In genomic region chr15:39429898-39430357, GRCh38 we compare ENCODE assay signal across 8 cellular contexts.
DNase-seq lines count a peak whose midpoint lies in the region; ATAC-seq, FAIRE-seq and TF ChIP-seq lines count a peak whose summit lies in the region.

No MANE protein-coding gene starts in this region.

- peak overlapping the region; percentile 79 for H3K27ac Mint-ChIP-seq in astrocyte (ENCODE audit: unreplicated experiment)
- H3K27ac Mint-ChIP-seq in Caco-2 (ENCODE audit: unreplicated experiment): no peak overlapping the region
- peak overlapping the region in 1 of 10 donors; percentile 38 for H3K27ac Mint-ChIP-seq in naive thymus-derived CD8-positive, alpha-beta T cell

- CTCF ChIA-PET in Caco-2 (lab: Charles Lee): no interaction called here

- peak overlapping the region; percentile 7 for H3K9ac ChIP-seq in astrocyte (ENCODE audit: low read length)

- H3K4me1 ChIP-seq in astrocyte (ENCODE audit: insufficient read depth, low read length) (peaks cover 31% of the 10 kb centered on the region), osteoblast (ENCODE audit: insufficient read depth, low read length) (peaks cover 48% of the 10 kb centered on the region), Caco-2 (peaks cover 8% of the 10 kb centered on the region)

- no TSS peak for BruUV-seq in Caco-2 (replicated peaks; lab: Mats Ljungman, UMichigan)

- ATAC-seq in GM18517 (IDR thresholded peaks at IDR 0.05; ENCODE audit: unreplicated experiment) (peak; percentile 50), HG02885 (IDR thresholded peaks at IDR 0.05; ENCODE audit: poor library complexity, unreplicated experiment) (peak; percentile 57), HG03469 (IDR thresholded peaks at IDR 0.05; ENCODE audit: unreplicated experiment) (no peak)
- no peak for ATAC-seq in naive thymus-derived CD8-positive, alpha-beta T cell

- H3K4me3 Mint-ChIP-seq in astrocyte (ENCODE audit: unreplicated experiment): no peak overlapping the region
- no peak overlapping the region for H3K4me3 Mint-ChIP-seq in Caco-2 (ENCODE audit: unreplicated experiment)
- H3K4me3 Mint-ChIP-seq in naive thymus-derived CD8-positive, alpha-beta T cell: no peak overlapping the region

- intact Hi-C loops in Caco-2 (cut with micrococcal nuclease; ENCODE audit: unreplicated experiment): loop anchor here (10.0 kb wide), 1 partner anchor 75 kb away; no protein-coding TSS in a partner anchor

- TF ChIP-seq CTCF in astrocyte (IDR thresholded peaks at IDR 0.05; ENCODE audit: insufficient read depth, low read depth, low read length) (no peak), osteoblast (IDR thresholded peaks at IDR 0.05; ENCODE audit: extremely low read depth, low read depth, low read length) (no peak), Caco-2 (IDR thresholded peaks at IDR 0.05; ENCODE audit: insufficient read depth in 1 of 2, low read depth in 1 of 2, low read length in 1 of 2, severe bottlenecking in 1 of 2, unreplicated experiment in 1 of 2) (no peak)

- H3K36me3 ChIP-seq in astrocyte (ENCODE audit: insufficient read depth, low read length) (no peaks in the 10 kb centered on the region), osteoblast (ENCODE audit: insufficient read depth, low read length) (no peaks in the 10 kb centered on the region), Caco-2 (ENCODE audit: control insufficient read depth, insufficient read depth, low read length) (no peaks in the 10 kb centered on the region)

- no peaks in the 10 kb centered on the region for H3K9me3 Mint-ChIP-seq in astrocyte (ENCODE audit: unreplicated experiment)
- peaks cover 10% of the 10 kb centered on the region for H3K9me3 Mint-ChIP-seq in Caco-2 (ENCODE audit: unreplicated experiment)
- peaks cover 0 to 4% (median 0%) of the 10 kb centered on the region in 9 donors for H3K9me3 Mint-ChIP-seq in naive thymus-derived CD8-positive, alpha-beta T cell

- H3K4me2 ChIP-seq in astrocyte (ENCODE audit: low read length) (peak overlapping the region; percentile 51), osteoblast (ENCODE audit: insufficient read depth, low read length) (peak overlapping the region; percentile 16)

- H3K27me3 Mint-ChIP-seq in astrocyte (ENCODE audit: low read depth, unreplicated experiment): no peaks in the 10 kb centered on the region
- no peaks in the 10 kb centered on the region for H3K27me3 Mint-ChIP-seq in Caco-2 (ENCODE audit: insufficient read depth, unreplicated experiment)
- peaks cover 9 to 33% (median 16%) of the 10 kb centered on the region in 5 donors for H3K27me3 Mint-ChIP-seq in naive thymus-derived CD8-positive, alpha-beta T cell

- H3K4me1 Mint-ChIP-seq in astrocyte (ENCODE audit: low read depth, unreplicated experiment) (peaks cover 40% of the 10 kb centered on the region), Caco-2 (ENCODE audit: low read depth, unreplicated experiment) (peaks cover 10% of the 10 kb centered on the region)
- peaks cover 12 to 40% (median 34%) of the 10 kb centered on the region in 4 donors for H3K4me1 Mint-ChIP-seq in naive thymus-derived CD8-positive, alpha-beta T cell

- peak; percentile 89 for FAIRE-seq in astrocyte (lab: Jason Lieb, UNC)

- H2AFZ ChIP-seq in astrocyte (ENCODE audit: low read depth, low read length): no peak overlapping the region
- no peak overlapping the region for H2AFZ ChIP-seq in osteoblast (ENCODE audit: low read length)

- no peaks in the 10 kb centered on the region for H3K9me3 ChIP-seq in astrocyte (ENCODE audit: insufficient read depth, low read depth, low read length)
- no peaks in the 10 kb centered on the region for H3K9me3 ChIP-seq in osteoblast (ENCODE audit: low read depth, low read length)
- H3K9me3 ChIP-seq in Caco-2: no peaks in the 10 kb centered on the region

- DNase-seq in astrocyte (ENCODE audit: low read depth) (peak; percentile 98), osteoblast (ENCODE audit: insufficient read length, low spot score, missing footprints) (peak; percentile 70), cortex of kidney (lab: John Stamatoyannopoulos, UW) (no peak), Caco-2 (no peak)
- no peak for DNase-seq in naive thymus-derived CD8-positive, alpha-beta T cell

- no peaks in the 10 kb centered on the region for H3K36me3 Mint-ChIP-seq in astrocyte (ENCODE audit: low read depth, unreplicated experiment)
- no peaks in the 10 kb centered on the region for H3K36me3 Mint-ChIP-seq in Caco-2 (ENCODE audit: insufficient read depth, unreplicated experiment)
- H3K36me3 Mint-ChIP-seq in naive thymus-derived CD8-positive, alpha-beta T cell: no peaks in the 10 kb centered on the region

- H3K79me2 ChIP-seq in astrocyte (ENCODE audit: insufficient read depth, low read length) (no peaks in the 10 kb centered on the region), osteoblast (ENCODE audit: insufficient read depth, low read length) (no peaks in the 10 kb centered on the region)

- POLR2A ChIA-PET in Caco-2 (lab: Charles Lee): no interaction called here
- POLR2A ChIA-PET in naive thymus-derived CD8-positive, alpha-beta T cell (lab: Charles Lee): no interaction called here

- H3K27me3 ChIP-seq in astrocyte (ENCODE audit: insufficient read depth, low read length): no peaks in the 10 kb centered on the region
- H3K27me3 ChIP-seq in osteoblast (ENCODE audit: insufficient read depth, low read length): no peaks in the 10 kb centered on the region
- no peaks in the 10 kb centered on the region for H3K27me3 ChIP-seq in Caco-2 (replicated peaks; ENCODE audit: control insufficient read depth, insufficient read depth, low read length)

- H4K20me1 ChIP-seq in astrocyte (ENCODE audit: insufficient read depth, low read length) (no peaks in the 10 kb centered on the region), osteoblast (ENCODE audit: insufficient read depth, low read length) (no peaks in the 10 kb centered on the region)

- H3K4me3 ChIP-seq in astrocyte (ENCODE audit: insufficient read depth, low read depth, low read length) (no peak overlapping the region), osteoblast (ENCODE audit: insufficient read depth, low read length) (no peak overlapping the region), Caco-2 (ENCODE audit: low read depth, low read length) (no peak overlapping the region)

- H3K27ac ChIP-seq in astrocyte (ENCODE audit: low read depth, low read length) (peak overlapping the region; percentile 79), osteoblast (ENCODE audit: low read depth, low read length) (peak overlapping the region; percentile 76)

Comparison
In these comparisons a context has a peak if more than half of its experiments do, and no peak if none do; other contexts are left out.
1. ATAC-seq: peak in GM18517 (single experiment) and HG02885 (single experiment); none in HG03469 (single experiment) and naive thymus-derived CD8-positive, alpha-beta T cell (0 of 2).
2. DNase-seq: peak in astrocyte (single experiment) and osteoblast (single experiment); none in cortex of kidney (single experiment), Caco-2 (0 of 2) and naive thymus-derived CD8-positive, alpha-beta T cell (0 of 10).